ENCODE assay signal across 8 cellular contexts in the genomic region with DNA sequence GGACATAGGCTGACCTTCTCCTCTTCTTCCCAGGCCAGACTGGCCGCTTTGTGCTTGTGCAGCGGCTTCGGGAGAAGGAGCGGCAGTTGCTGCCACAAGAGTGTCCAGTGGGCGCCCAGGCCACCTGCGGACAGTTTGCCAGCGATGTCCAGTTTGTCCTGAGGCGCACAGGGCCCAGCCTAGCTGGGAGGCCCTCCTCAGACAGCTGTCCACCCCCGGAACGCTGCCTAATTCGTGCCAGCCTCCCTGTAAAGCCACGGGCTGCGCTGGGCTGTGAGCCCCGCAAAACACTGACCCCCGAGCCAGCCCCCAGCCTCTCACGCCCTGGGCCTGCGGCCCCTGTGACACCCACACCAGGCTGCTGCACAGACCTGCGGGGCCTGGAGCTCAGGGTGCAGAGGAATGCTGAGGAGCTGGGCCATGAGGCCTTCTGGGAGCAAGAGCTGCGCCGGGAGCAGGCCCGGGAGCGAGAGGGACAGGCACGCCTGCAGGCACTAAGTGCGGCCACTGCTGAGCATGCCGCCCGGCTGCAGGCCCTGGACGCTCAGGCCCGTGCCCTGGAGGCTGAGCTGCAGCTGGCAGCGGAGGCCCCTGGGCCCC. TPM values are rescaled to one million over a fixed set of nuclear protein-coding genes. Genes with fewer than 3 reads are reported as not detected.
DNase-seq lines count a peak whose midpoint lies in the region; ATAC-seq and TF ChIP-seq lines count a peak whose summit lies in the region.

No MANE protein-coding gene starts in this region.

- no peaks in the 10 kb centered on the region for H3K9me3 Mint-ChIP-seq in activated T-cell treated with anti-CD3 and anti-CD28 coated beads, Interleukin-2, amount 50 U/mL, for 72 hours
- H3K9me3 Mint-ChIP-seq in WTC11, result no peaks in the 10 kb centered on the region
- H3K9me3 Mint-ChIP-seq in stimulated activated memory B cell treated with anti-CD40 and anti-IgM and Interleukin-4, amounts not matched to agents 10 μg/mL and 1 μg/mL and 100 μg/mL, for 72 hours, result no peaks in the 10 kb centered on the region

- DNase-seq in activated T-cell treated with anti-CD3 and anti-CD28 coated beads, Interleukin-2, amount 50 U/mL, for 72 hours, result no peak
- no peak for DNase-seq in activated T-cell treated with anti-CD3 and anti-CD28 coated beads for 4 hours
- no peak for DNase-seq in WTC11 (ENCODE audit: low spot score)
- DNase-seq in islet precursor cell, result peak; percentile 56
- DNase-seq in GM13977 (ENCODE audit: low spot score), result no peak
- DNase-seq in head of caudate nucleus, result no peak
- DNase-seq in DMS53 (lab: John Stamatoyannopoulos, UW), result no peak

- no peak overlapping the region for H3K27ac Mint-ChIP-seq in activated T-cell treated with anti-CD3 and anti-CD28 coated beads, Interleukin-2, amount 50 U/mL, for 72 hours
- H3K27ac Mint-ChIP-seq in WTC11, result no peak overlapping the region
- H3K27ac Mint-ChIP-seq in stimulated activated memory B cell treated with anti-CD40 and anti-IgM and Interleukin-4, amounts not matched to agents 10 μg/mL and 1 μg/mL and 100 μg/mL, for 72 hours, result no peak overlapping the region

- POLR2A ChIA-PET in WTC11 (lab: Charles Lee), result no interaction called here

- in situ Hi-C loops in GM13977 (cut with MboI; ENCODE audit: low pct_unique_long_range_greater_than_20kb, low sequenced_read_pairs, unreplicated experiment), result no loop called here

- peak overlapping the region; percentile 90 to 96 for H3K4me3 Mint-ChIP-seq in activated T-cell treated with anti-CD3 and anti-CD28 coated beads, Interleukin-2, amount 50 U/mL, for 72 hours
- peak overlapping the region; percentile 87 for H3K4me3 Mint-ChIP-seq in WTC11
- H3K4me3 Mint-ChIP-seq in stimulated activated memory B cell treated with anti-CD40 and anti-IgM and Interleukin-4, amounts not matched to agents 10 μg/mL and 1 μg/mL and 100 μg/mL, for 72 hours, result peak overlapping the region; percentile 82

- H3K4me1 Mint-ChIP-seq in activated T-cell treated with anti-CD3 and anti-CD28 coated beads, Interleukin-2, amount 50 U/mL, for 72 hours (ENCODE audit: low read depth), result peaks cover 10% of the 10 kb centered on the region
- H3K4me1 Mint-ChIP-seq in WTC11, result peaks cover 31% of the 10 kb centered on the region
- peaks cover 21% of the 10 kb centered on the region for H3K4me1 Mint-ChIP-seq in stimulated activated memory B cell treated with anti-CD40 and anti-IgM and Interleukin-4, amounts not matched to agents 10 μg/mL and 1 μg/mL and 100 μg/mL, for 72 hours

- CTCF ChIA-PET in WTC11 (lab: Charles Lee), result interaction anchor here (1.4 kb wide), 1 partner anchor 160 kb away, joined by 3 read pairs; no protein-coding TSS in a partner anchor

- no peak for TF ChIP-seq CTCF in WTC11 (IDR thresholded peaks at IDR 0.05)
- TF ChIP-seq CTCF in GM13977 (IDR thresholded peaks at IDR 0.05; ENCODE audit: extremely low read depth, insufficient read depth, missing control alignments), result no peak

- intact Hi-C loops in head of caudate nucleus (cut with DNase I), result loop anchor here (10.0 kb wide), 1 partner anchor 133 kb away; the partner anchor contains the start of genes DEAF1 and TMEM80

- peaks cover 7% of the 10 kb centered on the region for H3K27me3 Mint-ChIP-seq in activated T-cell treated with anti-CD3 and anti-CD28 coated beads, Interleukin-2, amount 50 U/mL, for 72 hours (ENCODE audit: low read depth)
- H3K27me3 Mint-ChIP-seq in WTC11 (ENCODE audit: low read depth), result peaks cover 15% of the 10 kb centered on the region
- H3K27me3 Mint-ChIP-seq in stimulated activated memory B cell treated with anti-CD40 and anti-IgM and Interleukin-4, amounts not matched to agents 10 μg/mL and 1 μg/mL and 100 μg/mL, for 72 hours, result no peaks in the 10 kb centered on the region

- no peak for ATAC-seq in activated T-cell treated with anti-CD3 and anti-CD28 coated beads, Interleukin-2, amount 50 U/mL, for 72 hours (replicated peaks in 1 of 2)
- ATAC-seq in WTC11, result no peak
- ATAC-seq in stimulated activated memory B cell treated with anti-CD40 and anti-IgM and Interleukin-4, amounts not matched to agents 10 μg/mL and 1 μg/mL and 100 μg/mL, for 72 hours, result no peak

- H3K36me3 Mint-ChIP-seq in activated T-cell treated with anti-CD3 and anti-CD28 coated beads, Interleukin-2, amount 50 U/mL, for 72 hours (ENCODE audit: insufficient read depth in 2 of 2), result no peaks in the 10 kb centered on the region
- 0 out of 2 replicates have a peak, but pooled peaks cover 3% of the 10 kb centered on the region for H3K36me3 Mint-ChIP-seq in WTC11
- H3K36me3 Mint-ChIP-seq in stimulated activated memory B cell treated with anti-CD40 and anti-IgM and Interleukin-4, amounts not matched to agents 10 μg/mL and 1 μg/mL and 100 μg/mL, for 72 hours, result peaks cover 5% of the 10 kb centered on the region

TF ChIP-seq in WTC11, 78 proteins besides CTCF, POLR2A, EP300 and RAD21 (continues in another document):
- TF ChIP-seq, protein P1, sequence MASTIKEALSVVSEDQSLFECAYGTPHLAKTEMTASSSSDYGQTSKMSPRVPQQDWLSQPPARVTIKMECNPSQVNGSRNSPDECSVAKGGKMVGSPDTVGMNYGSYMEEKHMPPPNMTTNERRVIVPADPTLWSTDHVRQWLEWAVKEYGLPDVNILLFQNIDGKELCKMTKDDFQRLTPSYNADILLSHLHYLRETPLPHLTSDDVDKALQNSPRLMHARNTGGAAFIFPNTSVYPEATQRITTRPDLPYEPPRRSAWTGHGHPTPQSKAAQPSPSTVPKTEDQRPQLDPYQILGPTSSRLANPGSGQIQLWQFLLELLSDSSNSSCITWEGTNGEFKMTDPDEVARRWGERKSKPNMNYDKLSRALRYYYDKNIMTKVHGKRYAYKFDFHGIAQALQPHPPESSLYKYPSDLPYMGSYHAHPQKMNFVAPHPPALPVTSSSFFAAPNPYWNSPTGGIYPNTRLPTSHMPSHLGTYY (CRISPR knock-in tag; IDR thresholded peaks at IDR 0.05), result no peak
- TF ChIP-seq ZNF423 (CRISPR knock-in tag; IDR thresholded peaks at IDR 0.05) (no peak), TCF7 (CRISPR knock-in tag; IDR thresholded peaks at IDR 0.05; ENCODE audit: low read depth) (no peak), SMAD3 (CRISPR knock-in tag; IDR thresholded peaks at IDR 0.05; ENCODE audit: borderline replicate concordance) (no peak), ZNF416 (CRISPR knock-in tag; IDR thresholded peaks at IDR 0.05) (no peak), NFATC4 (CRISPR knock-in tag; IDR thresholded peaks at IDR 0.05) (no peak), CBFB (CRISPR knock-in tag; IDR thresholded peaks at IDR 0.05; ENCODE audit: low read depth) (no peak), FOXP1 (CRISPR knock-in tag; IDR thresholded peaks at IDR 0.05; ENCODE audit: borderline replicate concordance) (no peak), ZNF671 (CRISPR knock-in tag; IDR thresholded peaks at IDR 0.05) (no peak), HMGA2 (CRISPR knock-in tag; IDR thresholded peaks at IDR 0.05) (no peak), E2F5 (CRISPR knock-in tag; IDR thresholded peaks at IDR 0.05) (no peak), TP53 (CRISPR knock-in tag; IDR thresholded peaks at IDR 0.05) (no peak), ETV6 (CRISPR knock-in tag; IDR thresholded peaks at IDR 0.05) (no peak), OVOL2 (CRISPR knock-in tag; IDR thresholded peaks at IDR 0.05; ENCODE audit: borderline replicate concordance) (no peak)
- TF ChIP-seq, protein P2, sequence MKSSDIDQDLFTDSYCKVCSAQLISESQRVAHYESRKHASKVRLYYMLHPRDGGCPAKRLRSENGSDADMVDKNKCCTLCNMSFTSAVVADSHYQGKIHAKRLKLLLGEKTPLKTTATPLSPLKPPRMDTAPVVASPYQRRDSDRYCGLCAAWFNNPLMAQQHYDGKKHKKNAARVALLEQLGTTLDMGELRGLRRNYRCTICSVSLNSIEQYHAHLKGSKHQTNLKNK (CRISPR knock-in tag; IDR thresholded peaks at IDR 0.05), result no peak

RNA-seq across cellular contexts. Expression of gene RASSF7, which starts 1.4 kb away (rescaled TPM):
- 10 to 100 TPM; 13.5 to 14.2 TPM for total RNA-seq in activated T-cell treated with anti-CD3 and anti-CD28 coated beads, Interleukin-2, amount 50 U/mL, for 72 hours
- 30.6 to 39.7 TPM (median 32.5 TPM) in 3 replicates for total RNA-seq in WTC11 (2021)

RNA-seq across cellular contexts. Expression of gene LMNTD2, which starts 1.6 kb away (rescaled TPM):
- 1 to 10 TPM; 3.1 to 5.5 TPM for total RNA-seq in activated T-cell treated with anti-CD3 and anti-CD28 coated beads, Interleukin-2, amount 50 U/mL, for 72 hours
- total RNA-seq in WTC11 (2021), result 4.0 to 6.0 TPM (median 5.9 TPM) in 3 replicates

RNA-seq across cellular contexts. Expression of gene PHRF1, which starts 14.1 kb away (rescaled TPM):
- 10 to 100 TPM; 29.7 to 31.0 TPM for total RNA-seq in activated T-cell treated with anti-CD3 and anti-CD28 coated beads, Interleukin-2, amount 50 U/mL, for 72 hours
- 39.4 to 46.9 TPM (median 40.1 TPM) in 3 replicates for total RNA-seq in WTC11 (2021)

RNA-seq across cellular contexts. Expression of gene LRRC56, which starts 24.8 kb away (rescaled TPM):
- total RNA-seq in activated T-cell treated with anti-CD3 and anti-CD28 coated beads, Interleukin-2, amount 50 U/mL, for 72 hours, result 1 to 10 TPM; 1.2 to 3.1 TPM
- 2.3 to 3.4 TPM (median 2.5 TPM) in 3 replicates for total RNA-seq in WTC11 (2021)

RNA-seq across cellular contexts. Expression of gene HRAS, which starts 26.8 kb away (rescaled TPM):
- 10 to 100 TPM; 28.8 to 40.1 TPM for total RNA-seq in activated T-cell treated with anti-CD3 and anti-CD28 coated beads, Interleukin-2, amount 50 U/mL, for 72 hours
- total RNA-seq in WTC11 (2021), result 42.9 to 62.4 TPM (median 48.3 TPM) in 3 replicates
